Comparison of ENCODE assay signal across 23 cellular contexts in genomic region chr12:68750506-68750905, GRCh38. TPM values are rescaled to one million over a fixed set of nuclear protein-coding genes. Genes with fewer than 3 reads are reported as not detected.
DNase-seq lines count a peak whose midpoint lies in the region; ATAC-seq and TF ChIP-seq lines count a peak whose summit lies in the region.
"Had no signal": no experiment of that assay in that cellular context is flagged by ENCODE, and none has a peak within 500 bp of the region (broad histone marks: within the 10 kb centered on the region; RNA-seq: fewer than 3 reads in every experiment).

No MANE protein-coding gene starts in this region.

- H3K79me2 ChIP-seq in H9 (ENCODE audit: insufficient read depth, low read length) = no peaks in the 10 kb centered on the region

- no peak overlapping the region for H3K14ac ChIP-seq in H9 (ENCODE audit: insufficient read depth, low read length)

- H2AFZ ChIP-seq in H9 (ENCODE audit: low read length) = no peak overlapping the region

- H3K27me3 Mint-ChIP-seq in H9 (ENCODE audit: low read depth) (no peaks in the 10 kb centered on the region), brain (peaks cover 3% of the 10 kb centered on the region)
- no peaks in the 10 kb centered on the region for H3K27me3 Mint-ChIP-seq in naive thymus-derived CD8-positive, alpha-beta T cell
- H3K27me3 Mint-ChIP-seq: activated CD4-positive, alpha-beta memory T cell treated with anti-CD3 and anti-CD28 coated beads for 36 hours; IgD-negative memory B cell; stimulated activated naive CD8-positive, alpha-beta T cell treated with anti-CD3 and anti-CD28 coated beads, Interleukin-15, Interleukin-2, amounts not matched to agents 100 ng/mL and 50 ng/mL, for 24 hours; type B pancreatic cell had no signal

- H4K20me1 ChIP-seq in H9 (ENCODE audit: control insufficient read depth, insufficient read depth, insufficient read length) = no peaks in the 10 kb centered on the region

- H3K27me3 ChIP-seq in H9 (ENCODE audit: insufficient read depth, low read length) = no peaks in the 10 kb centered on the region
- H3K27me3 ChIP-seq: ascending aorta had no signal

- no peak overlapping the region for H2BK120ac ChIP-seq in H9 (ENCODE audit: low read depth, low read length, poor library complexity, severe bottlenecking)

- peaks cover 13 to 47% (median 43%) of the 10 kb centered on the region in 3 experiments for H3K36me3 Mint-ChIP-seq in H9 (ENCODE audit: insufficient read depth in 1 of 3, low read depth in 3 of 3)
- peaks cover 35% of the 10 kb centered on the region for H3K36me3 Mint-ChIP-seq in brain
- H3K36me3 Mint-ChIP-seq in naive thymus-derived CD8-positive, alpha-beta T cell = peaks cover 0 to 38% (median 23%) of the 10 kb centered on the region in 3 donors

- H3K56ac ChIP-seq in H9 (ENCODE audit: insufficient read length, low read depth, low read length) = no peak overlapping the region

- H3K9ac ChIP-seq in H9 (ENCODE audit: extremely low read depth, insufficient read length, low read length) = no peak overlapping the region

- H2AK5ac ChIP-seq in H9 (ENCODE audit: insufficient read length, low read length) = no peak overlapping the region

- no peak overlapping the region for H3K23ac ChIP-seq in H9 (ENCODE audit: insufficient read length, low read depth, low read length)

- no peak overlapping the region for H2BK12ac ChIP-seq in H9 (ENCODE audit: insufficient read length, low read depth, low read length)

- peaks cover 6% of the 10 kb centered on the region for H3K23me2 ChIP-seq in H9 (ENCODE audit: insufficient read length, low read depth, low read length, poor library complexity, severe bottlenecking)

- no peak overlapping the region for H4K5ac ChIP-seq in H9 (ENCODE audit: insufficient read length, low read depth, low read length)

- no peak for TF ChIP-seq CTCF in H9 (conservative IDR thresholded peaks at IDR 0.05)
- TF ChIP-seq CTCF in brain (conservative IDR thresholded peaks at IDR 0.05) = no peak

- H2BK15ac ChIP-seq in H9 (ENCODE audit: low read depth, low read length) = no peak overlapping the region

- no peaks in the 10 kb centered on the region for H3K9me3 ChIP-seq in H9 (ENCODE audit: control insufficient read depth, low read depth, low read length)
- H3K9me3 ChIP-seq: ascending aorta, psoas muscle had no signal

- no peak overlapping the region for H3K4ac ChIP-seq in H9 (ENCODE audit: low read depth, low read length)

- no peak for ATAC-seq in naive thymus-derived CD8-positive, alpha-beta T cell
- no peak for ATAC-seq in GM21367 (IDR thresholded peaks at IDR 0.05; ENCODE audit: unreplicated experiment)
- ATAC-seq: psoas muscle had no signal

- no peak overlapping the region for H3T11ph ChIP-seq in H9 (ENCODE audit: low read length)

- H3K4me3 Mint-ChIP-seq in H9 (no peak overlapping the region), brain (peak overlapping the region in 3 of 5 experiments; percentile 4 to 80 (median 26))
- H3K4me3 Mint-ChIP-seq in naive thymus-derived CD8-positive, alpha-beta T cell = no peak overlapping the region
- H3K4me3 Mint-ChIP-seq: activated CD4-positive, alpha-beta memory T cell treated with anti-CD3 and anti-CD28 coated beads for 36 hours; stimulated activated naive CD8-positive, alpha-beta T cell treated with anti-CD3 and anti-CD28 coated beads, Interleukin-15, Interleukin-2, amounts not matched to agents 100 ng/mL and 50 ng/mL, for 24 hours; T-helper 2 cell treated with Interferon-gamma antibody and Interleukin-4, amounts not matched to agents 5 μg/mL and 100 μg/mL, for 36 hours; type B pancreatic cell had no signal

- no peaks in the 10 kb centered on the region for H3K79me1 ChIP-seq in H9 (ENCODE audit: insufficient read depth, low read depth, low read length, poor library complexity, severe bottlenecking)

- H3K27ac Mint-ChIP-seq in H9 (peak overlapping the region in 2 of 3 experiments; percentile 11 to 22; a peak in 2 of 7 replicates), brain (peak overlapping the region in 2 of 5 experiments; percentile 4 to 60)
- peak overlapping the region in 6 of 10 donors; percentile 1 to 77 (median 56) for H3K27ac Mint-ChIP-seq in naive thymus-derived CD8-positive, alpha-beta T cell
- H3K27ac Mint-ChIP-seq: activated CD4-positive, alpha-beta memory T cell treated with anti-CD3 and anti-CD28 coated beads for 36 hours; IgD-negative memory B cell; nephron; stimulated activated naive CD8-positive, alpha-beta T cell treated with anti-CD3 and anti-CD28 coated beads, Interleukin-15, Interleukin-2, amounts not matched to agents 100 ng/mL and 50 ng/mL, for 24 hours; T-helper 2 cell treated with Interferon-gamma antibody and Interleukin-4, amounts not matched to agents 5 μg/mL and 100 μg/mL, for 36 hours; type B pancreatic cell had no signal

- H3K18ac ChIP-seq in H9 (ENCODE audit: insufficient read length, low read depth, low read length) = no peak overlapping the region

- H3K4me1 ChIP-seq in H9 (ENCODE audit: insufficient read depth, low read length) = no peaks in the 10 kb centered on the region

- no peak overlapping the region for H4K8ac ChIP-seq in H9 (replicated peaks; ENCODE audit: insufficient read length, low read depth, low read length)

- H2BK5ac ChIP-seq in H9 (ENCODE audit: insufficient read length, low read length) = no peak overlapping the region

- no peak overlapping the region for H3K4me2 ChIP-seq in H9 (ENCODE audit: insufficient read depth, insufficient read length, low read length)

- POLR2A ChIA-PET in naive thymus-derived CD8-positive, alpha-beta T cell (lab: Charles Lee) = no interaction called here

- H3K4me1 Mint-ChIP-seq in H9 = peaks cover 12 to 17% of the 10 kb centered on the region in 2 experiments
- H3K4me1 Mint-ChIP-seq in brain = peaks cover 56% of the 10 kb centered on the region
- H3K4me1 Mint-ChIP-seq in naive thymus-derived CD8-positive, alpha-beta T cell = peaks cover 24 to 42% (median 41%) of the 10 kb centered on the region in 4 donors

- no peaks in the 10 kb centered on the region for H3K9me3 Mint-ChIP-seq in H9
- no peaks in the 10 kb centered on the region for H3K9me3 Mint-ChIP-seq in brain
- no peaks in the 10 kb centered on the region for H3K9me3 Mint-ChIP-seq in naive thymus-derived CD8-positive, alpha-beta T cell
- H3K9me3 Mint-ChIP-seq: activated CD4-positive, alpha-beta memory T cell treated with anti-CD3 and anti-CD28 coated beads for 36 hours; IgD-negative memory B cell; nephron; stimulated activated naive CD8-positive, alpha-beta T cell treated with anti-CD3 and anti-CD28 coated beads, Interleukin-15, Interleukin-2, amounts not matched to agents 100 ng/mL and 50 ng/mL, for 24 hours; T-helper 2 cell treated with Interferon-gamma antibody and Interleukin-4, amounts not matched to agents 5 μg/mL and 100 μg/mL, for 36 hours; type B pancreatic cell had no signal

- H2BK20ac ChIP-seq in H9 (ENCODE audit: low read depth, low read length, poor library complexity, severe bottlenecking) = no peak overlapping the region

- DNase-seq in DMS53 (lab: John Stamatoyannopoulos, UW) (peak; percentile 25), DMS53 treated with DMSO at 0.1 percent for 48 hours (lab: John Stamatoyannopoulos, UW; ENCODE audit: unreplicated experiment) (no peak), H9 (no peak), occipital lobe (lab: John Stamatoyannopoulos, UW) (no peak), NCI-H1930 (lab: John Stamatoyannopoulos, UW) (no peak)
- DNase-seq in naive thymus-derived CD8-positive, alpha-beta T cell = no peak
- DNase-seq: activated CD4-positive, alpha-beta memory T cell treated with anti-CD3 and anti-CD28 coated beads for 36 hours; activated naive CD4-positive, alpha-beta T cell treated with Interleukin-2 at 50 U/mL for 16 hours; activated T-cell treated with anti-CD3 and anti-CD28 coated beads for 4 hours; AML-193; psoas muscle; SHP77 treated with DMSO at 0.1 percent for 48 hours; small intestine; stimulated activated CD4-positive, alpha-beta T cell treated with anti-CD3 and anti-CD28 coated beads, Interleukin-2, amount 100 ng/mL, for 48 hours had no signal

- H3K27ac ChIP-seq in H9 (ENCODE audit: insufficient read length, low read depth, low read length) = no peak overlapping the region
- H3K27ac ChIP-seq: 22Rv1, ascending aorta, psoas muscle had no signal

- no CpG with 5 or more reads among the region's 4 CpGs for WGBS in H9 (ENCODE audit: extremely low coverage, insufficient read length, low lambda C conversion rate)

- H4K91ac ChIP-seq in H9 (ENCODE audit: insufficient read length, low read depth, low read length) = no peak overlapping the region

RNA-seq across cellular contexts. Expression of gene SLC35E3, which starts 4.5 kb away (rescaled TPM):
- total RNA-seq in H9 (2021) = 17.2 and 17.9 TPM in 2 replicates
- 5.1 TPM for polyA plus RNA-seq in brain (ENCODE audit: insufficient read depth, low read depth, low replicate concordance)
- 10 to 100 TPM; 11.2 to 12.8 TPM for total RNA-seq in naive thymus-derived CD8-positive, alpha-beta T cell
- polyA plus RNA-seq in naive thymus-derived CD8-positive, alpha-beta T cell = 10 to 100 TPM; 10.9 to 12.0 (median 12.0) TPM
- 10.8 TPM for total RNA-seq in occipital lobe

RNA-seq across cellular contexts. Expression of gene MDM2, which starts 57.5 kb away (rescaled TPM):
- total RNA-seq in H9 (2021) = 159 and 162 TPM in 2 replicates
- 16.4 TPM for polyA plus RNA-seq in brain (ENCODE audit: insufficient read depth, low read depth, low replicate concordance)
- total RNA-seq in naive thymus-derived CD8-positive, alpha-beta T cell = 10 to 100 TPM; 85.1 to 90.4 TPM
- polyA plus RNA-seq in naive thymus-derived CD8-positive, alpha-beta T cell = 10 to 100 TPM in 2 of 3 donors, 1 to 10 TPM in 1; 7.6 to 17.9 (median 12.8) TPM
- total RNA-seq in occipital lobe = 60.7 TPM

Comparison
In these comparisons a context has a peak if more than half of its experiments do, and no peak if none do; other contexts are left out.
1. H3K4me3 Mint-ChIP-seq: peak in brain (3 of 5); none in H9 (0 of 2) and naive thymus-derived CD8-positive, alpha-beta T cell (0 of 10).